In the genomic region with DNA sequence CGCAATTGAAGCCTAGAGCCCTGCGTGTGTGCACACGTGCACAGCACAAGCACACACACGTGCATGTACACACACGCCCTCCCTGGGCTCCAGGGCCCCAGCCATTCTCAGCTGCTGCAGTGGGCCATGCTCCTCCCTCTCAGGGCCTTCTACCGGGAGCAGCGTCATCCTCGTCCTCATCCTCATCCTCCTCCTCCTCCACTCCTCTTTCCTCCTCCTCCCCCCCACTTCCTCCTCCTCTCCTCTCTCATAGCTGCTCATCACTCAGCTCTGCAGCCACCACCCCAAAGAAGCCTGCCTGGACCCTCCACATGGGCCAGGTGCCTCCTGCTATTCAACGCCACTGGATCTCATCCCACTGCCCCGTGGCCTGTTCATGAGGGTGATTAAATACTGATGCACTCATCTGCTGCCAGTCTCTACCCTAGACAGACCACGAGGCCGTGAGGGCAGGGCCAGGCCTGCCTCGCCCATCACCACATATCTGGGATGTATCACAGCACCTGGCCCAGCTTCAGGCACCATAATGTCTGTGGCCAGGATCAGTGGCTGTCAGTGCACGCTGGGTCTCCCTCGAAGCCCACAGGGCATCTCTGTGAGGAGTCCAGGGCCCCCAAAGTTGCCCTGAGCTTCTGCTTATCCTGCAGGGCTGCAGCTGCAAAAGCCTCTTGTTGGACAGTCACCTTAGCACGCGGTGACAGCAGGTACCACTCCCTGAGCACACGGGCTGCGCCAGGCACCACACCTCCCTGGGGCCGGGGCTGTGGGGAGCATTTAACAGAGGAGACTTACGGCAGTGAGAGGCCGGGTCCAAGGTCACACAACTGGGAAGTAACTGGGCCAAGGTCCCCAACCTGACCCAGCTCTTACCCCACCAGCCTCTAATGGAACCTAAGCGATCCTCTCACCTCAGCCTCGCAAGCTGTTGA, we compare ENCODE assay signal across 9 cellular contexts. TPM values are rescaled to one million over a fixed set of nuclear protein-coding genes. Genes with fewer than 3 reads are reported as not detected.
DNase-seq lines count a peak whose midpoint lies in the region; ATAC-seq and TF ChIP-seq lines count a peak whose summit lies in the region.
"Had no signal": no experiment of that assay in that cellular context is flagged by ENCODE, and none has a peak within 500 bp of the region (broad histone marks: within the 10 kb centered on the region; RNA-seq: fewer than 3 reads in every experiment).

No MANE protein-coding gene starts in this region.

- no peaks in the 10 kb centered on the region for H3K9me3 Mint-ChIP-seq in GM23338
- no peaks in the 10 kb centered on the region for H3K9me3 Mint-ChIP-seq in activated CD4-positive, alpha-beta memory T cell treated with anti-CD3 and anti-CD28 coated beads for 36 hours

- no peaks in the 10 kb centered on the region for H4K20me1 ChIP-seq in GM23338 (replicated peaks; ENCODE audit: insufficient read depth)

- no peaks in the 10 kb centered on the region for H3F3A ChIP-seq in GM23338 (replicated peaks; ENCODE audit: low read depth)

- TF ChIP-seq CTCF in GM23338 (conservative IDR thresholded peaks at IDR 0.05; ENCODE audit: low read depth in 2 of 2) (no peak), foreskin keratinocyte (conservative IDR thresholded peaks at IDR 0.05) (no peak), GM13976 (IDR thresholded peaks at IDR 0.05; ENCODE audit: borderline replicate concordance, control extremely low read depth, extremely low read depth, insufficient read depth, missing control alignments) (no peak), GM13977 (IDR thresholded peaks at IDR 0.05; ENCODE audit: extremely low read depth, insufficient read depth, missing control alignments) (no peak)

- CTCF ChIA-PET in activated CD4-positive, alpha-beta memory T cell treated with anti-CD3 and anti-CD28 coated beads for 36 hours (lab: Charles Lee) = interaction anchor here (1.2 to 11.5 kb wide), 2 partner anchors 11 to 70 kb away, joined by 3 to 109 read pairs; no protein-coding TSS in a partner anchor

- H3K4me2 ChIP-seq in GM23338 = no peak overlapping the region

- H3K36me3 Mint-ChIP-seq in GM23338 (ENCODE audit: low read depth) = no peaks in the 10 kb centered on the region
- peaks cover 28% of the 10 kb centered on the region for H3K36me3 Mint-ChIP-seq in activated CD4-positive, alpha-beta memory T cell treated with anti-CD3 and anti-CD28 coated beads for 36 hours

- H3K27me3 ChIP-seq in GM23338 (ENCODE audit: insufficient read depth) (no peaks in the 10 kb centered on the region), foreskin keratinocyte (no peaks in the 10 kb centered on the region)

- H3K9me2 ChIP-seq in GM23338 (ENCODE audit: insufficient read depth) = no peaks in the 10 kb centered on the region

- peaks cover 12% of the 10 kb centered on the region for H3K27me3 Mint-ChIP-seq in GM23338 (ENCODE audit: insufficient read depth, low read depth, poor library complexity)
- no peaks in the 10 kb centered on the region for H3K27me3 Mint-ChIP-seq in activated CD4-positive, alpha-beta memory T cell treated with anti-CD3 and anti-CD28 coated beads for 36 hours

- H3K27ac Mint-ChIP-seq in GM23338 = peak overlapping the region; percentile 80
- peak overlapping the region; percentile 97 for H3K27ac Mint-ChIP-seq in activated CD4-positive, alpha-beta memory T cell treated with anti-CD3 and anti-CD28 coated beads for 36 hours

- H3K4me3 ChIP-seq in GM23338 = no peak overlapping the region
- H3K4me3 ChIP-seq in skin epidermis = no peak overlapping the region

- H3K27ac ChIP-seq in GM23338 (ENCODE audit: low read depth) (no peak overlapping the region), foreskin keratinocyte (no peak overlapping the region), skin epidermis (peak overlapping the region in 13 of 21 experiments; percentile 1 to 98 (median 33))

- in situ Hi-C loops in GM13976 (cut with MboI; ENCODE audit: low sequenced_read_pairs, unreplicated experiment) (no loop called here), GM13977 (cut with MboI; ENCODE audit: low pct_unique_long_range_greater_than_20kb, low sequenced_read_pairs, unreplicated experiment) (no loop called here)

- peaks cover 18% of the 10 kb centered on the region for H3K4me1 Mint-ChIP-seq in GM23338
- peaks cover 72% of the 10 kb centered on the region for H3K4me1 Mint-ChIP-seq in activated CD4-positive, alpha-beta memory T cell treated with anti-CD3 and anti-CD28 coated beads for 36 hours (ENCODE audit: low read depth)

- DNase-seq in GM23338 (ENCODE audit: low spot score) (no peak), foreskin keratinocyte (peak; percentile 26 to 56), GM13976 (ENCODE audit: low spot score) (no peak), NCI-H1694 (lab: John Stamatoyannopoulos, UW) (no peak), GM13977 (ENCODE audit: low spot score) (no peak), NCI-H1092 treated with DMSO at 0.1 percent for 48 hours (lab: John Stamatoyannopoulos, UW) (no peak)
- peak; percentile 74 for DNase-seq in activated CD4-positive, alpha-beta memory T cell treated with anti-CD3 and anti-CD28 coated beads for 36 hours
- DNase-seq: NCI-H2081 treated with DMSO at 0.1 percent for 48 hours had no signal

- peaks cover 5% of the 10 kb centered on the region; the same call in 1 of the 2 replicates for H3K4me1 ChIP-seq in GM23338 (ENCODE audit: insufficient read depth)
- H3K4me1 ChIP-seq in foreskin keratinocyte = no peaks in the 10 kb centered on the region

- POLR2A ChIA-PET in activated CD4-positive, alpha-beta memory T cell treated with anti-CD3 and anti-CD28 coated beads for 36 hours (lab: Charles Lee) = interaction anchor here (1.0 to 11.6 kb wide), 5 partner anchors 8 to 106 kb away, joined by 3 to 180 read pairs (median 5); no protein-coding TSS in a partner anchor

- no peaks in the 10 kb centered on the region for H3K79me2 ChIP-seq in GM23338 (replicated peaks; ENCODE audit: insufficient read depth)

- H2AFZ ChIP-seq in GM23338 = no peak overlapping the region

- no peak for ATAC-seq in GM23338
- peak; percentile 72 for ATAC-seq in foreskin keratinocyte

- no peaks in the 10 kb centered on the region for H3K36me3 ChIP-seq in GM23338 (ENCODE audit: insufficient read depth)

- intact Hi-C loops in activated CD4-positive, alpha-beta memory T cell treated with anti-CD3 and anti-CD28 coated beads for 36 hours (cut with micrococcal nuclease) = loop anchor here (1.0 kb wide), 1 partner anchor 10 kb away; no protein-coding TSS in a partner anchor

- H3K4me3 Mint-ChIP-seq in GM23338 = no peak overlapping the region
- peak overlapping the region; percentile 76 for H3K4me3 Mint-ChIP-seq in activated CD4-positive, alpha-beta memory T cell treated with anti-CD3 and anti-CD28 coated beads for 36 hours

TF ChIP-seq in GM23338, 12 proteins besides CTCF, POLR2A, EP300 and RAD21 (continues in another document):
- TF ChIP-seq POLR2AphosphoS5 (IDR thresholded peaks at IDR 0.05; ENCODE audit: low read depth) (no peak), NANOG (IDR thresholded peaks at IDR 0.05; ENCODE audit: borderline replicate concordance) (no peak), JUNB (IDR thresholded peaks at IDR 0.05; ENCODE audit: unreplicated experiment) (no peak), CREB1 (CRISPR knock-in tag; IDR thresholded peaks at IDR 0.05; ENCODE audit: low read depth) (no peak)

RNA-seq across cellular contexts. Expression of a gene that starts 9.7 kb away (rescaled TPM):
- 2.1 and 2.2 TPM in 2 replicates for total RNA-seq in GM23338 (2014; rRNA removed; shearing (Covaris generic))
- polyA plus RNA-seq in GM23338 (2016; fragmentation: Nextera tagmentation; extraction: Ambion mirVana) = 0.57 and 0.75 TPM in 2 replicates
- total RNA-seq in activated CD4-positive, alpha-beta memory T cell treated with anti-CD3 and anti-CD28 coated beads for 36 hours = 10 to 100 TPM; 34.0 to 36.2 TPM
- 0.27 and 0.32 TPM in 2 replicates for total RNA-seq in foreskin keratinocyte
- polyA plus RNA-seq in foreskin keratinocyte = 0.22 and 0.44 TPM in 2 replicates

RNA-seq across cellular contexts. Expression of a gene that starts 23.0 kb away (rescaled TPM):
- total RNA-seq in GM23338 (2014; rRNA removed; shearing (Covaris generic)) = 2.4 and 4.4 TPM in 2 replicates
- 1.6 and 2.0 TPM in 2 replicates for polyA plus RNA-seq in GM23338 (2016; fragmentation: Nextera tagmentation; extraction: Ambion mirVana)
- total RNA-seq in activated CD4-positive, alpha-beta memory T cell treated with anti-CD3 and anti-CD28 coated beads for 36 hours = not detected
- not detected in 2 replicates for total RNA-seq in foreskin keratinocyte
- polyA plus RNA-seq in foreskin keratinocyte = not detected in 2 replicates

Comparison
In these comparisons a context has a peak if more than half of its experiments do, and no peak if none do; other contexts are left out.
1. DNase-seq: peak in activated CD4-positive, alpha-beta memory T cell treated with anti-CD3 and anti-CD28 coated beads for 36 hours (single experiment) and foreskin keratinocyte (2 of 2); none in GM23338 (single experiment), GM13976 (single experiment), NCI-H1694 (single experiment), GM13977 (single experiment) and NCI-H1092 treated with DMSO at 0.1 percent for 48 hours (single experiment).
2. H3K27ac ChIP-seq: peak in skin epidermis (13 of 21); none in GM23338 (single experiment) and foreskin keratinocyte (single experiment).
3. RNA of a gene that starts 9.7 kb away (total RNA-seq): 34.0 to 36.2 TPM in activated CD4-positive, alpha-beta memory T cell treated with anti-CD3 and anti-CD28 coated beads for 36 hours; 2.1 to 2.2 TPM in GM23338 and 0.27 to 0.32 TPM in foreskin keratinocyte; every median in the first group is over 10 times any median in the second.